In the genomic region with DNA sequence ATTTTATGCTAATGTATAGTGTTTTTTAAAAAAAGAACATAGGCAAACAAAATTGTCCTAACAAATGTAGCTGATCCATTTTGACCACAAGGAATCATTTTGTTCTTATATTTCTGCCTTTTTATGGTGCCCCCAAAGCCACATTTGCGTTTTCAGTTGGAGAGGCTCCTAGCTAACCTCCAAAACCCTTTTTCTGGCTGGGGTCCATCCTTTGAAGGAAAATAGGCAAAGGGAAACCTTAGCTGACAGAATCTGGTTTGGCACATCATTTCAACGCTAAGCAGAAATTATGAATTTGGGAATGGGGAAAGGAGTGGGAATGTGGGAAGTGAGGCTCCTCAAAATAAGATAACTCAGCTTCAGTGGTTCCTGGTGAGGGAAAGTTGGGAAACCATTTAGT, we compare ENCODE assay signal across 7 cellular contexts.
"Had no signal": no experiment of that assay in that cellular context is flagged by ENCODE, and none has a peak within 500 bp of the region (broad histone marks: within the 10 kb centered on the region; RNA-seq: fewer than 3 reads in every experiment).

No MANE protein-coding gene starts in this region.

- H3K4me3 ChIP-seq: K562 had no signal

- H3K27ac ChIP-seq: HL-60 had no signal

- H3K36me3 Mint-ChIP-seq: IgD-negative memory B cell had no signal

- H3K4me3 Mint-ChIP-seq: IgD-negative memory B cell had no signal

- H3K4me1 Mint-ChIP-seq: IgD-negative memory B cell had no signal

- DNase-seq: IMR-90, KBM-7, KG1 had no signal

- H3K9me3 Mint-ChIP-seq: IgD-negative memory B cell had no signal

- ATAC-seq: HepG2, K562 had no signal

- H3K27ac Mint-ChIP-seq: IgD-negative memory B cell had no signal
